In the genomic region with DNA sequence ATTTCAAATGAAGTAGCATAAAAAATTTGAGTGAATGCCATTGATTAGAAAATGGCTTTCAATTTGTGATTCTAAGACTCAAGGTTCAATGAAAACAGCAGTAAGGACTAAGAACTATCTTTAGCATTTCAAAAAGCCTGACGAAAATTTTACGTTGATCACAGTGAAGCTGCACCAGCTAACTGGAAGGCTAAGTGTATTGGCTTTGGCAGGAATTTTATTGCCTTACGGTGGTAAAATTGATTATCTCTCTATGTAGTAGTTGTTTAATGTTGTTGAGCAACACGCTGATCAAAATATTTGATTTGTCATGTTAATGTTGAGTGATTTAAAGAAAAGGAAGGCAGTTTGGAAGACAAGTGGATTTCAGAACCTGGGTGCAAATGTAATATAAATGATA, we compare ENCODE assay signal across 3 cellular contexts.
TF ChIP-seq lines count a peak whose summit lies in the region.

No MANE protein-coding gene starts in this region.

TF ChIP-seq in liver, 16 proteins besides CTCF, POLR2A, EP300 and RAD21:
- TF ChIP-seq ATF3 (IDR thresholded peaks at IDR 0.05) (no peak), HNF4A (conservative IDR thresholded peaks at IDR 0.05) (peak in 1 of 2 donors; percentile 12), JUND (IDR thresholded peaks at IDR 0.05) (no peak), SP1 (IDR thresholded peaks at IDR 0.05) (peak; percentile 27)
TF ChIP-seq in liver: peak in this region for 2.

TF ChIP-seq in HepG2, 621 proteins besides CTCF, POLR2A, EP300 and RAD21:
- TF ChIP-seq ZBTB46 (CRISPR knock-in tag; IDR thresholded peaks at IDR 0.05; ENCODE audit: borderline replicate concordance) (no peak), NFIB (CRISPR knock-in tag; IDR thresholded peaks at IDR 0.05; ENCODE audit: borderline replicate concordance) (no peak), CBX5 (CRISPR knock-in tag; IDR thresholded peaks at IDR 0.05; ENCODE audit: borderline replicate concordance) (no peak), SRF (IDR thresholded peaks at IDR 0.05; ENCODE audit: low read depth, low read length) (no peak), ZFP90 (CRISPR knock-in tag; IDR thresholded peaks at IDR 0.05; ENCODE audit: borderline replicate concordance) (no peak), JARID2 (CRISPR knock-in tag; IDR thresholded peaks at IDR 0.05; ENCODE audit: insufficient replicate concordance) (no peak), XBP1 (CRISPR knock-in tag; IDR thresholded peaks at IDR 0.05) (no peak), ZNF136 (CRISPR knock-in tag; IDR thresholded peaks at IDR 0.05; ENCODE audit: low read depth) (no peak), DDIT3 (CRISPR knock-in tag; IDR thresholded peaks at IDR 0.05) (no peak), TARDBP (CRISPR knock-in tag; IDR thresholded peaks at IDR 0.05) (no peak), REPIN1 (CRISPR knock-in tag; IDR thresholded peaks at IDR 0.05; ENCODE audit: borderline replicate concordance, low read depth) (no peak), FOXK1 (CRISPR knock-in tag; IDR thresholded peaks at IDR 0.05; ENCODE audit: borderline replicate concordance, low read depth) (no peak), TP53 (CRISPR knock-in tag; conservative IDR thresholded peaks at IDR 0.05) (no peak)
- TF ChIP-seq, protein P1, sequence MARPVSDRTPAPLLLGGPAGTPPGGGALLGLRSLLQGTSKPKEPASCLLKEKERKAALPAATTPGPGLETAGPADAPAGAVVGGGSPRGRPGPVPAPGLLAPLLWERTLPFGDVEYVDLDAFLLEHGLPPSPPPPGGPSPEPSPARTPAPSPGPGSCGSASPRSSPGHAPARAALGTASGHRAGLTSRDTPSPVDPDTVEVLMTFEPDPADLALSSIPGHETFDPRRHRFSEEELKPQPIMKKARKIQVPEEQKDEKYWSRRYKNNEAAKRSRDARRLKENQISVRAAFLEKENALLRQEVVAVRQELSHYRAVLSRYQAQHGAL (CRISPR knock-in tag; IDR thresholded peaks at IDR 0.05; ENCODE audit: not compliant biosample characterization), result no peak
- TF ChIP-seq, protein P2, sequence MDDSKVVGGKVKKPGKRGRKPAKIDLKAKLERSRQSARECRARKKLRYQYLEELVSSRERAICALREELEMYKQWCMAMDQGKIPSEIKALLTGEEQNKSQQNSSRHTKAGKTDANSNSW (CRISPR knock-in tag; IDR thresholded peaks at IDR 0.05; ENCODE audit: borderline replicate concordance), result no peak

TF ChIP-seq in SK-N-SH, 30 proteins besides CTCF, POLR2A, EP300 and RAD21:
- TF ChIP-seq JUND (IDR thresholded peaks at IDR 0.05) (no peak), YY1 (IDR thresholded peaks at IDR 0.05; ENCODE audit: low read depth) (no peak), NFIC (IDR thresholded peaks at IDR 0.05; ENCODE audit: borderline replicate concordance) (no peak), SMC3 (IDR thresholded peaks at IDR 0.05; ENCODE audit: low read depth, low read length) (no peak), IRF3 (IDR thresholded peaks at IDR 0.05; ENCODE audit: low read depth, low read length) (no peak), EZH2phosphoT487 (IDR thresholded peaks at IDR 0.05; ENCODE audit: borderline replicate concordance, low read depth) (no peak), FOXJ3 (CRISPR knock-in tag; IDR thresholded peaks at IDR 0.05) (no peak), RXRA (IDR thresholded peaks at IDR 0.05; ENCODE audit: borderline replicate concordance, low read depth) (no peak), TCF12 (IDR thresholded peaks at IDR 0.05) (no peak), MEF2A (IDR thresholded peaks at IDR 0.05; ENCODE audit: borderline replicate concordance, low read depth) (no peak), ELF1 (IDR thresholded peaks at IDR 0.05) (no peak)
- TF ChIP-seq, protein P3, sequence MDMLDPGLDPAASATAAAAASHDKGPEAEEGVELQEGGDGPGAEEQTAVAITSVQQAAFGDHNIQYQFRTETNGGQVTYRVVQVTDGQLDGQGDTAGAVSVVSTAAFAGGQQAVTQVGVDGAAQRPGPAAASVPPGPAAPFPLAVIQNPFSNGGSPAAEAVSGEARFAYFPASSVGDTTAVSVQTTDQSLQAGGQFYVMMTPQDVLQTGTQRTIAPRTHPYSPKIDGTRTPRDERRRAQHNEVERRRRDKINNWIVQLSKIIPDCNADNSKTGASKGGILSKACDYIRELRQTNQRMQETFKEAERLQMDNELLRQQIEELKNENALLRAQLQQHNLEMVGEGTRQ (IDR thresholded peaks at IDR 0.05; ENCODE audit: borderline replicate concordance, low read depth, low read length), result no peak
